10 cellular contexts compared by ENCODE assay signal in the genomic region with DNA sequence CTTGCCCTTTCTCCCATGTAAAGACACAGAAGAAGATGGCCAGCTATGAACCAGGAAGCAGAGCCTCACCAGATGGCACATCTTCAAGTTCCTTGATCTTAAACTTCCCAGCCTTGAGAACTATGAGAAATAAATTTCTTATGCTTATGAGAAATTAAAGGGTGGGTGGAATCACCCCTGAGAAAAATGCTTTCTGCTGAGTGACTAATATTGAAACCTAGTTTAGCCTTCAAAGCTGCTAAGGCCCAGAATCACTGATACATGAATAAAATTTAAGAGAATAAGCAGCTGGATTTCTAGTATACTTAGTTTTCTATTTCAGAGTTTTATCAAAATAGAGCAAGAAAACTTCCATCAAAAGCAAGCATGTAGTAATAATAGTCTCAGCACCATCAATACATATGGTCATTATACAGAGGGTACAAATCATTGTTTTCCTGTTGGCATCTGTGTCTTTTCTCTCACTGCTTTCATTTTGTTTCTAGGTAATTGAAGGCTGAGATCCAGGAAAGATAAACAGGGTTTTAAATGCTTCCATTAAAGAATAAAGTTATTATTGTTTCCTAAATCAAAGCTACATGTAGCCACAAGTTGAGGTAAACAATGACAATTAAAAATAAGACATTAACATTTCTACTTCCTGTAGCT. TPM values are rescaled to one million over a fixed set of nuclear protein-coding genes. Genes with fewer than 3 reads are reported as not detected.
DNase-seq lines count a peak whose midpoint lies in the region; ATAC-seq and TF ChIP-seq lines count a peak whose summit lies in the region.
"Had no signal": no experiment of that assay in that cellular context is flagged by ENCODE, and none has a peak within 500 bp of the region (broad histone marks: within the 10 kb centered on the region; RNA-seq: fewer than 3 reads in every experiment).

No MANE protein-coding gene starts in this region.

- no peaks in the 10 kb centered on the region for H3K27me3 ChIP-seq in RWPE2 (ENCODE audit: insufficient read depth, poor library complexity, severe bottlenecking)
- no peaks in the 10 kb centered on the region for H3K27me3 ChIP-seq in CD4-positive, alpha-beta memory T cell (ENCODE audit: insufficient read depth, low read length)
- H3K27me3 ChIP-seq: cardiac muscle cell, Peyer's patch had no signal

- no peak for DNase-seq in RWPE2 (ENCODE audit: low spot score)
- DNase-seq in CD4-positive, alpha-beta memory T cell = no peak
- DNase-seq in cerebellar nuclear complex (lab: John Stamatoyannopoulos, UW) = no peak
- DNase-seq in hypothalamus (lab: John Stamatoyannopoulos, UW) = no peak
- no peak for DNase-seq in activated gamma-delta T cell treated with Interleukin-2 at 50 U/mL for 16 hours
- DNase-seq: Peyer's patch had no signal

- H3K4me3 ChIP-seq in RWPE2 (ENCODE audit: severe bottlenecking) = no peak overlapping the region
- no peak overlapping the region for H3K4me3 ChIP-seq in CD4-positive, alpha-beta memory T cell (ENCODE audit: low read length in 2 of 2)
- H3K4me3 ChIP-seq: cardiac muscle cell, Peyer's patch had no signal

- no peaks in the 10 kb centered on the region for H3K27me3 Mint-ChIP-seq in CD4-positive, alpha-beta memory T cell

- POLR2A ChIA-PET in CD4-positive, alpha-beta memory T cell (lab: Charles Lee; ENCODE audit: partially characterized antibody) = no interaction called here

- H3K4me1 ChIP-seq in RWPE2 (ENCODE audit: insufficient read depth, poor library complexity, severe bottlenecking) = peaks cover 13% of the 10 kb centered on the region
- H3K4me1 ChIP-seq in CD4-positive, alpha-beta memory T cell (ENCODE audit: insufficient read depth, low read length) = no peaks in the 10 kb centered on the region
- H3K4me1 ChIP-seq: Peyer's patch had no signal

- H3K27ac ChIP-seq in RWPE2 (ENCODE audit: poor library complexity, severe bottlenecking) = peak overlapping the region; percentile 9
- H3K27ac ChIP-seq in CD4-positive, alpha-beta memory T cell (ENCODE audit: low read depth, low read length) = no peak overlapping the region
- H3K27ac ChIP-seq: cardiac muscle cell, Peyer's patch had no signal

- H3K27ac Mint-ChIP-seq in CD4-positive, alpha-beta memory T cell = peak overlapping the region in 2 of 7 donors; percentile 4 to 27

- CTCF ChIA-PET in CD4-positive, alpha-beta memory T cell (lab: Charles Lee; ENCODE audit: partially characterized antibody) = no interaction called here

- no peaks in the 10 kb centered on the region for H3K9me3 ChIP-seq in RWPE2 (ENCODE audit: severe bottlenecking)
- H3K9me3 ChIP-seq in CD4-positive, alpha-beta memory T cell (ENCODE audit: control insufficient read depth in 1 of 2, low read length in 2 of 2) = no peaks in the 10 kb centered on the region
- H3K9me3 ChIP-seq: Peyer's patch had no signal

- ATAC-seq in GM18498 (IDR thresholded peaks at IDR 0.05; ENCODE audit: unreplicated experiment) (peak; percentile 82), GM19468 (IDR thresholded peaks at IDR 0.05; ENCODE audit: extremely low read depth, unreplicated experiment) (peak; percentile 71), HG02938 (IDR thresholded peaks at IDR 0.05; ENCODE audit: unreplicated experiment) (peak; percentile 88), RWPE2 (ENCODE audit: low read depth) (no peak)

- H3K36me3 Mint-ChIP-seq in CD4-positive, alpha-beta memory T cell = no peaks in the 10 kb centered on the region

- H3K4me3 Mint-ChIP-seq in CD4-positive, alpha-beta memory T cell = no peak overlapping the region

- H3K36me3 ChIP-seq in RWPE2 (ENCODE audit: low read depth) = no peaks in the 10 kb centered on the region
- no peaks in the 10 kb centered on the region for H3K36me3 ChIP-seq in CD4-positive, alpha-beta memory T cell (ENCODE audit: insufficient read depth, low read length)
- H3K36me3 ChIP-seq: cardiac muscle cell, Peyer's patch had no signal

- TF ChIP-seq CTCF in RWPE2 (IDR thresholded peaks at IDR 0.05; ENCODE audit: poor library complexity, severe bottlenecking) = no peak

- H3K4me1 Mint-ChIP-seq in CD4-positive, alpha-beta memory T cell = peaks cover 0 to 11% (median 3%) of the 10 kb centered on the region in 4 donors

- H3K9me3 Mint-ChIP-seq in CD4-positive, alpha-beta memory T cell = no peaks in the 10 kb centered on the region

- intact Hi-C loops in CD4-positive, alpha-beta memory T cell (cut with micrococcal nuclease) = no loop called here

RNA-seq across cellular contexts. Expression of a gene that starts 53.3 kb away (rescaled TPM):
- total RNA-seq in CD4-positive, alpha-beta memory T cell = 1 to 10 TPM; 1.1 to 1.2 TPM
- under 1 TPM in 1 of 2 donors, not detected in 1; 0.05 TPM for polyA plus RNA-seq in CD4-positive, alpha-beta memory T cell
